1 cellular context compared by ENCODE assay signal in genomic region chr13:113120300-113121182, GRCh38.
TF ChIP-seq lines count a peak whose summit lies in the region.

No MANE protein-coding gene starts in this region.

TF ChIP-seq in H1, 55 proteins besides CTCF, POLR2A, EP300 and RAD21:
- TF ChIP-seq CEBPB (IDR thresholded peaks at IDR 0.05; ENCODE audit: low read depth, low read length) (no peak), PHF8 (conservative IDR thresholded peaks at IDR 0.05; ENCODE audit: low read depth, low read length) (no peak), POLR2AphosphoS5 (IDR thresholded peaks at IDR 0.05; ENCODE audit: low read depth, low read length) (no peak), FOSL1 (IDR thresholded peaks at IDR 0.05; ENCODE audit: insufficient read depth, low read depth, low read length) (no peak), HDAC2 (IDR thresholded peaks at IDR 0.05; ENCODE audit: borderline replicate concordance in 1 of 2, low read depth in 2 of 2, low read length in 2 of 2) (no peak), TBP (IDR thresholded peaks at IDR 0.05; ENCODE audit: low read depth, low read length) (no peak)
- TF ChIP-seq, protein P1, sequence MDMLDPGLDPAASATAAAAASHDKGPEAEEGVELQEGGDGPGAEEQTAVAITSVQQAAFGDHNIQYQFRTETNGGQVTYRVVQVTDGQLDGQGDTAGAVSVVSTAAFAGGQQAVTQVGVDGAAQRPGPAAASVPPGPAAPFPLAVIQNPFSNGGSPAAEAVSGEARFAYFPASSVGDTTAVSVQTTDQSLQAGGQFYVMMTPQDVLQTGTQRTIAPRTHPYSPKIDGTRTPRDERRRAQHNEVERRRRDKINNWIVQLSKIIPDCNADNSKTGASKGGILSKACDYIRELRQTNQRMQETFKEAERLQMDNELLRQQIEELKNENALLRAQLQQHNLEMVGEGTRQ (IDR thresholded peaks at IDR 0.05; ENCODE audit: low read length): no peak
